In genomic region chr22:20438678-20439492, GRCh38 we compare ENCODE assay signal across 1 cellular context.
TF ChIP-seq lines count a peak whose summit lies in the region.

No MANE protein-coding gene starts in this region.

TF ChIP-seq in HEK293, 187 proteins besides CTCF, POLR2A, EP300 and RAD21 (continued from another document):
- TF ChIP-seq ZNF791 (tag by site-specific recombination; IDR thresholded peaks at IDR 0.05) (no peak), ZNF704 (tag by site-specific recombination; IDR thresholded peaks at IDR 0.05) (no peak), YY2 (tag by site-specific recombination; IDR thresholded peaks at IDR 0.05) (no peak), SALL2 (tag by site-specific recombination; IDR thresholded peaks at IDR 0.05; ENCODE audit: borderline replicate concordance) (no peak), ZEB2 (tag by site-specific recombination; IDR thresholded peaks at IDR 0.05) (no peak), ZNF624 (tag by site-specific recombination; IDR thresholded peaks at IDR 0.05) (no peak), ZNF366 (tag by site-specific recombination; conservative IDR thresholded peaks at IDR 0.05) (no peak), BCL11A (tag by site-specific recombination; IDR thresholded peaks at IDR 0.05; ENCODE audit: low read depth) (no peak), ZNF792 (tag by site-specific recombination; IDR thresholded peaks at IDR 0.05) (no peak), ZNF510 (tag by site-specific recombination; IDR thresholded peaks at IDR 0.05; ENCODE audit: insufficient replicate concordance) (no peak), REPIN1 (tag by site-specific recombination; IDR thresholded peaks at IDR 0.05; ENCODE audit: low read depth) (no peak), ZNF639 (tag by site-specific recombination; IDR thresholded peaks at IDR 0.05) (no peak), ZNF335 (tag by site-specific recombination; conservative IDR thresholded peaks at IDR 0.05) (no peak), ZNF121 (tag by site-specific recombination; IDR thresholded peaks at IDR 0.05) (no peak), ZNF610 (tag by site-specific recombination; IDR thresholded peaks at IDR 0.05; ENCODE audit: borderline replicate concordance) (no peak), ZNF530 (tag by site-specific recombination; IDR thresholded peaks at IDR 0.05; ENCODE audit: low read depth) (no peak), GLI2 (tag by site-specific recombination; IDR thresholded peaks at IDR 0.05; ENCODE audit: borderline replicate concordance, low read depth) (no peak), ZNF114 (tag by site-specific recombination; IDR thresholded peaks at IDR 0.05) (no peak), ZSCAN30 (tag by site-specific recombination; IDR thresholded peaks at IDR 0.05) (no peak), ELK4 (IDR thresholded peaks at IDR 0.05; ENCODE audit: borderline replicate concordance, low read depth, low read length) (no peak), ZNF658 (tag by site-specific recombination; IDR thresholded peaks at IDR 0.05) (no peak), ZIC2 (tag by site-specific recombination; IDR thresholded peaks at IDR 0.05) (peak; percentile 52; the same call in 1 of the 2 replicates), BCL11B (tag by site-specific recombination; IDR thresholded peaks at IDR 0.05; ENCODE audit: low read depth) (peak; percentile 76), ZNF280D (tag by site-specific recombination; IDR thresholded peaks at IDR 0.05) (no peak), TCF7L2 (IDR thresholded peaks at IDR 0.05; ENCODE audit: borderline replicate concordance, low read depth, low read length) (no peak), HIC1 (tag by site-specific recombination; IDR thresholded peaks at IDR 0.05) (peak; percentile 84), KLF1 (tag by site-specific recombination; IDR thresholded peaks at IDR 0.05) (no peak), PATZ1 (tag by site-specific recombination; IDR thresholded peaks at IDR 0.05) (0 out of 2 replicates have a peak, but pooled peaks have one; percentile 17)
